In the genomic region with DNA sequence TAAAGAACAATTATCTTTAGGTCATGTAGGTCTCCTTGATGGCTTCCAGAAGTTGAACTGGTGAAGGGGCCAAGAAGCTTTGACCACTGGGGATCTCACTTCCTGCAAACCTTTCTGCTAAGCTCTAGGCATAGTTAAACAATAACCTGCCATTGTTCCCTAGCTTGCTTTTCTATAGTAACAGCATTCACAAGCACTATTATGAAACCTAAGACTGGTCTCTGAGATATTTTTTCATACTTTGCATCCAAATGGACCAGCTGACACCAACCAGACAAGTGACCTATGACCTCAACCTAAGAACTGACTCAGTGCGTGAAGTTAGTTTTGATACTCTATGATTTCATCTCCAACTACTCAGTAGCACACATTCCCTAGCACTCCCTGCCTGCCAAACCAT, we compare ENCODE assay signal across 33 cellular contexts.
DNase-seq lines count a peak whose midpoint lies in the region; ATAC-seq, FAIRE-seq and TF ChIP-seq lines count a peak whose summit lies in the region.
"Had no signal": no experiment of that assay in that cellular context is flagged by ENCODE, and none has a peak within 500 bp of the region (broad histone marks: within the 10 kb centered on the region; RNA-seq: fewer than 3 reads in every experiment).

No MANE protein-coding gene starts in this region.

- no peaks in the 10 kb centered on the region for H3F3A ChIP-seq in GM23338 (replicated peaks; ENCODE audit: low read depth)

- H3K27ac Mint-ChIP-seq in GM23338, result no peak overlapping the region
- H3K27ac Mint-ChIP-seq: activated naive CD8-positive, alpha-beta T cell treated with anti-CD3 and anti-CD28 coated beads, Interleukin-2, amount 50 U/mL, for 24 hours; nephron; stimulated activated naive CD8-positive, alpha-beta T cell treated with anti-CD3 and anti-CD28 coated beads, Interleukin-15, Interleukin-2, amounts not matched to agents 100 ng/mL and 50 ng/mL, for 24 hours; T-helper 17 cell had no signal

- peaks cover 4% of the 10 kb centered on the region; the same call in 1 of the 2 replicates for H3K9me2 ChIP-seq in GM23338 (ENCODE audit: insufficient read depth)

- peaks cover 17% of the 10 kb centered on the region for H3K4me1 Mint-ChIP-seq in GM23338
- H3K4me1 Mint-ChIP-seq: activated naive CD8-positive, alpha-beta T cell treated with anti-CD3 and anti-CD28 coated beads, Interleukin-2, amount 50 U/mL, for 24 hours; nephron; T-helper 17 cell had no signal

- intact Hi-C loops in endothelial cell of umbilical vein (cut with micrococcal nuclease), result loop anchor here (5.0 kb wide), 2 partner anchors 61 to 266 kb away; a partner anchor contains a TSS
- intact Hi-C loops in psoas muscle (cut with DNase I), result no loop called here

- no peak overlapping the region for H3K4me3 ChIP-seq in endothelial cell of umbilical vein (replicated peaks in 1 of 3; ENCODE audit: insufficient read depth in 1 of 3, low read depth in 1 of 3, low read length in 3 of 3)
- no peak overlapping the region for H3K4me3 ChIP-seq in psoas muscle
- no peak overlapping the region for H3K4me3 ChIP-seq in MG63
- no peak overlapping the region for H3K4me3 ChIP-seq in GM23338
- H3K4me3 ChIP-seq: A549, body of pancreas, esophagus muscularis mucosa, HAP-1, lower lobe of right lung, mucosa of descending colon, ovary, vagina had no signal

- H3K27ac ChIP-seq in endothelial cell of umbilical vein (ENCODE audit: insufficient read depth, low read depth, low read length) (peak overlapping the region; percentile 83), psoas muscle (no peak overlapping the region), GM23338 (ENCODE audit: low read depth) (no peak overlapping the region)
- H3K27ac ChIP-seq: A549, body of pancreas, esophagus muscularis mucosa, lower lobe of right lung, ovary, vagina had no signal

- peaks cover 10% of the 10 kb centered on the region for H3K27me3 Mint-ChIP-seq in GM23338 (ENCODE audit: insufficient read depth, low read depth, poor library complexity)

- H3K27me3 ChIP-seq in endothelial cell of umbilical vein (ENCODE audit: control insufficient read depth in 2 of 2, insufficient read depth in 2 of 2, low read length in 2 of 2) (no peaks in the 10 kb centered on the region), psoas muscle (ENCODE audit: insufficient read depth in 3 of 3, low read length in 2 of 3) (no peaks in the 10 kb centered on the region), MG63 (no peaks in the 10 kb centered on the region), GM23338 (ENCODE audit: insufficient read depth) (no peaks in the 10 kb centered on the region)
- H3K27me3 ChIP-seq: BE2C, body of pancreas, esophagus muscularis mucosa, ovary, vagina had no signal

- CTCF ChIA-PET in endothelial cell of umbilical vein (lab: Charles Lee), result interaction anchor here (1.1 to 2.2 kb wide), 3 partner anchors 11 to 608 kb away, joined by 4 to 5 read pairs (median 4); no protein-coding TSS in a partner anchor

- H3K79me2 ChIP-seq in endothelial cell of umbilical vein (ENCODE audit: control insufficient read depth, insufficient read depth, low read length) (no peaks in the 10 kb centered on the region), GM23338 (replicated peaks; ENCODE audit: insufficient read depth) (no peaks in the 10 kb centered on the region)

- no peak for TF ChIP-seq POLR2A in endothelial cell of umbilical vein (IDR thresholded peaks at IDR 0.05; ENCODE audit: low read depth, low read length)

- no peak overlapping the region for H3K4me3 Mint-ChIP-seq in GM23338
- H3K4me3 Mint-ChIP-seq: activated naive CD8-positive, alpha-beta T cell treated with anti-CD3 and anti-CD28 coated beads, Interleukin-2, amount 50 U/mL, for 24 hours; nephron; stimulated activated naive CD8-positive, alpha-beta T cell treated with anti-CD3 and anti-CD28 coated beads, Interleukin-15, Interleukin-2, amounts not matched to agents 100 ng/mL and 50 ng/mL, for 24 hours; T-helper 17 cell had no signal

- POLR2A ChIA-PET in endothelial cell of umbilical vein (lab: Charles Lee), result no interaction called here

- 96 to 100% (median 100%) methylated on average over 1 of the region's 1 CpG for WGBS in psoas muscle, 3 donors

- no peaks in the 10 kb centered on the region for H4K20me1 ChIP-seq in endothelial cell of umbilical vein (replicated peaks; ENCODE audit: control insufficient read depth, extremely low read depth, insufficient read depth, low read length)
- H4K20me1 ChIP-seq in GM23338 (replicated peaks; ENCODE audit: insufficient read depth), result no peaks in the 10 kb centered on the region

- no peaks in the 10 kb centered on the region for H3K9me3 ChIP-seq in endothelial cell of umbilical vein (replicated peaks; ENCODE audit: control insufficient read depth, insufficient read depth, low read length)
- H3K9me3 ChIP-seq in psoas muscle, result peaks cover 5% of the 10 kb centered on the region
- 0 out of 2 replicates have a peak, but pooled peaks cover 4% of the 10 kb centered on the region for H3K9me3 ChIP-seq in MG63
- H3K9me3 ChIP-seq: A549, BE2C, body of pancreas, lower lobe of right lung, ovary, vagina had no signal

- DNase-seq in DMS53 (lab: John Stamatoyannopoulos, UW) (peak; percentile 90), endothelial cell of umbilical vein (ENCODE audit: low read depth, low spot score) (peak; percentile 51), psoas muscle (no peak), MG63 (no peak), frontal cortex (ENCODE audit: low spot score in 2 of 2) (no peak), GM23338 (ENCODE audit: low spot score) (no peak)
- DNase-seq: activated CD4-positive, alpha-beta T cell treated with anti-CD3 and anti-CD28 coated beads for 1 hour; activated gamma-delta T cell treated with Interleukin-2 at 50 U/mL for 16 hours; activated naive CD8-positive, alpha-beta T cell treated with anti-CD3 and anti-CD28 coated beads, Interleukin-2, amount 50 U/mL, for 24 hours; activated T-cell treated with anti-CD3 and anti-CD28 coated beads, Interleukin-2, amount 50 U/mL, for 1 hour; BE2C; body of pancreas; effector CD8-positive, alpha-beta T cell; kidney; lower lobe of right lung; mucosa of descending colon; NCI-H1048; NCI-H187; NCI-H2227 treated with DMSO at 0.1 percent for 48 hours; NCI-H69; ovary; right cardiac atrium; RPMI8226; T-helper 17 cell had no signal

- ATAC-seq in GM21786 (IDR thresholded peaks at IDR 0.05; ENCODE audit: unreplicated experiment) (peak; percentile 58), HG03571 (IDR thresholded peaks at IDR 0.05; ENCODE audit: unreplicated experiment) (peak; percentile 88), psoas muscle (no peak), GM23338 (no peak)
- ATAC-seq: A549; activated naive CD8-positive, alpha-beta T cell treated with anti-CD3 and anti-CD28 coated beads, Interleukin-2, amount 50 U/mL, for 24 hours; body of pancreas; lower lobe of right lung; mucosa of descending colon; T-helper 17 cell had no signal

- peaks cover 20% of the 10 kb centered on the region for H3K4me1 ChIP-seq in endothelial cell of umbilical vein (ENCODE audit: control insufficient read depth, extremely low read depth, insufficient read depth, low read length)
- H3K4me1 ChIP-seq in psoas muscle, result no peaks in the 10 kb centered on the region
- H3K4me1 ChIP-seq in GM23338 (ENCODE audit: insufficient read depth), result peaks cover 22% of the 10 kb centered on the region; the same call in 1 of the 2 replicates
- H3K4me1 ChIP-seq: A549, BE2C, body of pancreas, esophagus muscularis mucosa, HAP-1, lower lobe of right lung, vagina had no signal

- peaks cover 17% of the 10 kb centered on the region; the same call in 2 of the 3 replicates for H3K36me3 Mint-ChIP-seq in GM23338 (ENCODE audit: low read depth)

- H3K4me2 ChIP-seq in endothelial cell of umbilical vein (ENCODE audit: insufficient read depth, low read length) (no peak overlapping the region), GM23338 (no peak overlapping the region)
- H3K4me2 ChIP-seq: A549 had no signal

- dilution Hi-C loops in endothelial cell of umbilical vein (cut with MboI; ENCODE audit: extremely low pct_ligation_motif_present, low sequenced_read_pairs), result no loop called here

- H2AFZ ChIP-seq in endothelial cell of umbilical vein (ENCODE audit: low read depth, low read length), result no peak overlapping the region
- H2AFZ ChIP-seq in GM23338, result no peak overlapping the region

- peak overlapping the region; percentile 61 for H3K9ac ChIP-seq in endothelial cell of umbilical vein (replicated peaks; ENCODE audit: extremely low read depth, insufficient read depth, low read length)

- H3K9me1 ChIP-seq in endothelial cell of umbilical vein (replicated peaks; ENCODE audit: control insufficient read depth, extremely low read depth, insufficient read depth, low read length), result no peaks in the 10 kb centered on the region

- peak; percentile 65 for FAIRE-seq in endothelial cell of umbilical vein (lab: Jason Lieb, UNC)
- FAIRE-seq in frontal cortex (lab: Jason Lieb, UNC), result no peak
- FAIRE-seq: A549, GM12891, kidney had no signal

- TF ChIP-seq CTCF in endothelial cell of umbilical vein (IDR thresholded peaks at IDR 0.05; ENCODE audit: extremely low read depth in 1 of 2, insufficient read depth in 1 of 2, low read depth in 1 of 2, low read length in 2 of 2) (no peak), psoas muscle (IDR thresholded peaks at IDR 0.05) (no peak), GM23338 (conservative IDR thresholded peaks at IDR 0.05; ENCODE audit: low read depth in 2 of 2) (no peak)

- H3K36me3 ChIP-seq in endothelial cell of umbilical vein (ENCODE audit: control insufficient read depth in 2 of 2, extremely low read depth in 1 of 2, insufficient read depth in 2 of 2, low read length in 2 of 2) (no peaks in the 10 kb centered on the region), psoas muscle (ENCODE audit: insufficient read depth in 1 of 2, low read depth in 1 of 2) (no peaks in the 10 kb centered on the region), MG63 (no peaks in the 10 kb centered on the region), GM23338 (ENCODE audit: insufficient read depth) (0 out of 2 replicates have a peak, but pooled peaks cover 4% of the 10 kb centered on the region)
- H3K36me3 ChIP-seq: BE2C, esophagus muscularis mucosa, HAP-1, lower lobe of right lung, ovary, vagina had no signal

- H3K9me3 Mint-ChIP-seq in GM23338, result peaks cover 19% of the 10 kb centered on the region
- H3K9me3 Mint-ChIP-seq: activated naive CD8-positive, alpha-beta T cell treated with anti-CD3 and anti-CD28 coated beads, Interleukin-2, amount 50 U/mL, for 24 hours; stimulated activated naive CD8-positive, alpha-beta T cell treated with anti-CD3 and anti-CD28 coated beads, Interleukin-15, Interleukin-2, amounts not matched to agents 100 ng/mL and 50 ng/mL, for 24 hours had no signal

- no TSS peak for BruUV-seq in endothelial cell of umbilical vein (replicated peaks; lab: Mats Ljungman, UMichigan)

TF ChIP-seq in endothelial cell of umbilical vein, 7 proteins besides CTCF, POLR2A, EP300 and RAD21 (continues in another document):
- TF ChIP-seq JUN (IDR thresholded peaks at IDR 0.05; ENCODE audit: borderline replicate concordance, insufficient read depth, insufficient read length, low read depth) (no peak), POLR2AphosphoS5 (IDR thresholded peaks at IDR 0.05; ENCODE audit: insufficient read depth, low read depth, low read length) (no peak)

TF ChIP-seq in GM23338, 12 proteins besides CTCF, POLR2A, EP300 and RAD21 (continues in another document):
- no peak for TF ChIP-seq STAT1 (IDR thresholded peaks at IDR 0.05; ENCODE audit: unreplicated experiment)
- TF ChIP-seq ZNF331 (CRISPR knock-in tag; IDR thresholded peaks at IDR 0.05; ENCODE audit: low read depth), result no peak

Comparison
In these comparisons a context has a peak if more than half of its experiments do, and no peak if none do; other contexts are left out.
1. DNase-seq: peak in DMS53 (single experiment) and endothelial cell of umbilical vein (single experiment); none in psoas muscle (0 of 2), MG63 (single experiment), frontal cortex (0 of 2) and GM23338 (single experiment).
2. ATAC-seq: peak in GM21786 (single experiment) and HG03571 (single experiment); none in psoas muscle (0 of 4) and GM23338 (single experiment).